ENCODE assay signal across 7 cellular contexts in genomic region chr4:108166441-108167315, GRCh38. TPM values are rescaled to one million over a fixed set of nuclear protein-coding genes. Genes with fewer than 3 reads are reported as not detected.
A peak's percentile ranks its signal among the peaks of the same experiment; 100 is the strongest.
DNase-seq lines count a peak whose midpoint lies in the region; ATAC-seq and TF ChIP-seq lines count a peak whose summit lies in the region.

No MANE protein-coding gene starts in this region.

- peaks cover 21% of the 10 kb centered on the region for H3K27me3 Mint-ChIP-seq in activated CD4-positive, alpha-beta T cell treated with anti-CD3 and anti-CD28 coated beads, Interleukin-2, amount 10 ng/mL, durations not matched to agents 7 days and 5 days

- H3K4me3 Mint-ChIP-seq in activated CD4-positive, alpha-beta T cell treated with anti-CD3 and anti-CD28 coated beads, Interleukin-2, amount 10 ng/mL, durations not matched to agents 7 days and 5 days, result peak overlapping the region; percentile 88

- peak; percentile 41 for ATAC-seq in GM19351 (IDR thresholded peaks at IDR 0.05; ENCODE audit: unreplicated experiment)
- peak; percentile 34 for ATAC-seq in omental fat pad (ENCODE audit: low FRiP score)
- ATAC-seq in GM18520 (IDR thresholded peaks at IDR 0.05; ENCODE audit: unreplicated experiment), result no peak
- ATAC-seq in GM21381 (IDR thresholded peaks at IDR 0.05; ENCODE audit: unreplicated experiment), result no peak

- H3K4me3 ChIP-seq in epithelial cell of proximal tubule (ENCODE audit: low read depth, low read length), result peak overlapping the region; percentile 68

- DNase-seq in NCI-H1105 (lab: John Stamatoyannopoulos, UW) (peak; percentile 26), epithelial cell of proximal tubule (ENCODE audit: low read depth) (no peak), omental fat pad (ENCODE audit: low spot score) (no peak)
- peak; percentile 75 for DNase-seq in activated CD4-positive, alpha-beta T cell treated with anti-CD3 and anti-CD28 coated beads, Interleukin-2, amount 10 ng/mL, durations not matched to agents 7 days and 5 days

- H3K27ac Mint-ChIP-seq in activated CD4-positive, alpha-beta T cell treated with anti-CD3 and anti-CD28 coated beads, Interleukin-2, amount 10 ng/mL, durations not matched to agents 7 days and 5 days, result peak overlapping the region; percentile 97

- peaks cover 52% of the 10 kb centered on the region for H3K36me3 Mint-ChIP-seq in activated CD4-positive, alpha-beta T cell treated with anti-CD3 and anti-CD28 coated beads, Interleukin-2, amount 10 ng/mL, durations not matched to agents 7 days and 5 days (ENCODE audit: low read depth)

- H3K4me1 Mint-ChIP-seq in activated CD4-positive, alpha-beta T cell treated with anti-CD3 and anti-CD28 coated beads, Interleukin-2, amount 10 ng/mL, durations not matched to agents 7 days and 5 days, result peaks cover 33% of the 10 kb centered on the region

- no peaks in the 10 kb centered on the region for H3K9me3 Mint-ChIP-seq in activated CD4-positive, alpha-beta T cell treated with anti-CD3 and anti-CD28 coated beads, Interleukin-2, amount 10 ng/mL, durations not matched to agents 7 days and 5 days

- CTCF ChIA-PET in activated CD4-positive, alpha-beta T cell treated with anti-CD3 and anti-CD28 coated beads, Interleukin-2, amount 10 ng/mL, durations not matched to agents 7 days and 5 days (lab: Charles Lee), result interaction anchor here (0.6 to 1.3 kb wide), 2 partner anchors 10 to 28 kb away, joined by 3 to 7 read pairs; no protein-coding TSS in a partner anchor

- TF ChIP-seq CTCF in epithelial cell of proximal tubule (conservative IDR thresholded peaks at IDR 0.05; ENCODE audit: low read depth, low read length) (no peak), omental fat pad (IDR thresholded peaks at IDR 0.05) (no peak)

- POLR2A ChIA-PET in activated CD4-positive, alpha-beta T cell treated with anti-CD3 and anti-CD28 coated beads, Interleukin-2, amount 10 ng/mL, durations not matched to agents 7 days and 5 days (lab: Charles Lee), result interaction anchor here (0.7 to 1.0 kb wide), 3 partner anchors 24 to 137 kb away, joined by 3 read pairs; no protein-coding TSS in a partner anchor

RNA-seq across cellular contexts. Expression of gene LEF1, which starts 2.1 kb away (rescaled TPM):
- 100 to 1,000 TPM; 386 to 498 TPM for total RNA-seq in activated CD4-positive, alpha-beta T cell treated with anti-CD3 and anti-CD28 coated beads, Interleukin-2, amount 10 ng/mL, durations not matched to agents 7 days and 5 days
- 1.2 and 4.2 TPM in 2 replicates for total RNA-seq in epithelial cell of proximal tubule
- 1 to 10 TPM; 2.2 to 8.3 (median 3.7) TPM for total RNA-seq in omental fat pad

Comparison
In these comparisons a context has a peak if more than half of its experiments do, and no peak if none do; other contexts are left out.
1. ATAC-seq: peak in GM19351 (single experiment) and omental fat pad (single experiment); none in GM18520 (single experiment) and GM21381 (single experiment).
2. DNase-seq: peak in NCI-H1105 (single experiment) and activated CD4-positive, alpha-beta T cell treated with anti-CD3 and anti-CD28 coated beads, Interleukin-2, amount 10 ng/mL, durations not matched to agents 7 days and 5 days (single experiment); none in epithelial cell of proximal tubule (single experiment) and omental fat pad (single experiment).
3. RNA of gene LEF1, which starts 2.1 kb away (total RNA-seq): 386 to 498 TPM in activated CD4-positive, alpha-beta T cell treated with anti-CD3 and anti-CD28 coated beads, Interleukin-2, amount 10 ng/mL, durations not matched to agents 7 days and 5 days; 2.2 to 8.3 TPM in omental fat pad and 1.2 to 4.2 TPM in epithelial cell of proximal tubule; every median in the first group is over 10 times any median in the second.